ENCODE assay signal across 29 cellular contexts in the genomic region with DNA sequence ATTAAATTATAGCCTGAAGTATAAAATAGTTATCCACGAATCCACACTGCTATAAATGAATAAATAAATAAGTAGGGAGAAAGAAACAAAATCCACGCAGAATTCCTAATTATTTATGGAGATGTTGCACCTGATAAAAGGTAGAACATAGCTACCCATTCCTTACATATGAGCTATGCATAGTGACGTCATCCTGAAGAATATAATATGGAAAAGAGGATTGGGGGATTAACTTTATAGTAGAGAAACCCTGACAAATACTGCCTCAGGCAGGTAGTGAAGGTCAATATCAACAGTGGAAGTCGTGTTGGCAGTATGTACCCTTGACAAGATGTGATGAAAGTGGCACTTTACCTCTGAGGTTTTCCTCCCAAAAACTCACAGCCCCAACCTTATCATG.
DNase-seq lines count a peak whose midpoint lies in the region; ATAC-seq, FAIRE-seq and TF ChIP-seq lines count a peak whose summit lies in the region.
"Had no signal": no experiment of that assay in that cellular context is flagged by ENCODE, and none has a peak within 500 bp of the region (broad histone marks: within the 10 kb centered on the region; RNA-seq: fewer than 3 reads in every experiment).

No MANE protein-coding gene starts in this region.

- DNase-seq in HepG2 (ENCODE audit: low spot score) (no peak), right lobe of liver (no peak)
- DNase-seq: 8988T; ACHN; AML-193; BE2C; C1 segment of cervical spinal cord; Caco-2; Calu3; CD4-positive, alpha-beta memory T cell; CD4-positive, alpha-beta T cell; CD4-positive, CD25-positive, alpha-beta regulatory T cell; CD8-positive, alpha-beta memory T cell; CD8-positive, alpha-beta T cell; COR-L47; DMS 273 treated with DMSO at 0.1 percent for 48 hours; DMS153; DMS53; DMS79; DMS79 treated with DMSO at 0.1 percent for 48 hours; DND-41; EL had no signal

- BruUV-seq in HepG2 (replicated peaks; lab: Mats Ljungman, UMichigan) = no TSS peak

- no peak for TF ChIP-seq RAD21 in HepG2 (CRISPR knock-in tag; IDR thresholded peaks at IDR 0.05)

- H3K4me1 ChIP-seq in HepG2 (ENCODE audit: insufficient read depth, low read length) (no peaks in the 10 kb centered on the region), right lobe of liver (no peaks in the 10 kb centered on the region)
- H3K4me1 ChIP-seq: A549, BE2C had no signal

- no peaks in the 10 kb centered on the region for H3K79me2 ChIP-seq in HepG2 (ENCODE audit: insufficient read depth, low read length)

- no peak for TF ChIP-seq POLR2A in HepG2 (IDR thresholded peaks at IDR 0.05; ENCODE audit: insufficient read depth in 1 of 2, low read depth in 2 of 2, low read length in 2 of 2)
- no peak for TF ChIP-seq POLR2A in right lobe of liver (IDR thresholded peaks at IDR 0.05)

- intact Hi-C loops in HepG2 (cut with micrococcal nuclease; ENCODE audit: unreplicated experiment) = no loop called here
- intact Hi-C loops in right lobe of liver (cut with DNase I) = no loop called here

- H3K4me2 ChIP-seq in HepG2 (ENCODE audit: low read depth, low read length) = no peak overlapping the region
- H3K4me2 ChIP-seq: A549; BLaER1; BLaER1 treated with 17β-estradiol and CSF1 and Interleukin-3, amounts not matched to agents 10 nM and 100 nM had no signal

- H3K9me3 ChIP-seq in HepG2 (ENCODE audit: low read length) (no peaks in the 10 kb centered on the region), right lobe of liver (no peaks in the 10 kb centered on the region)
- H3K9me3 ChIP-seq: A549, BE2C, BLaER1 had no signal

- no peaks in the 10 kb centered on the region for H4K20me1 ChIP-seq in HepG2 (ENCODE audit: insufficient read depth, low read length)
- H4K20me1 ChIP-seq: BLaER1; BLaER1 treated with 17β-estradiol and CSF1 and Interleukin-3, amounts not matched to agents 10 nM and 100 nM had no signal

- H3K27ac ChIP-seq in HepG2 (ENCODE audit: extremely low read length, insufficient read depth, low read length) (no peak overlapping the region), right lobe of liver (no peak overlapping the region)
- H3K27ac ChIP-seq: 22Rv1; A549; BLaER1; BLaER1 treated with 17β-estradiol and CSF1 and Interleukin-3, amounts not matched to agents 10 nM and 100 nM; C4-2B had no signal

- FAIRE-seq in HepG2 (lab: Jason Lieb, UNC) = no peak
- FAIRE-seq: A204.1, A549, D721Med had no signal

- TF ChIP-seq CTCF in HepG2 (CRISPR knock-in tag; IDR thresholded peaks at IDR 0.05) = no peak
- no peak for TF ChIP-seq CTCF in right lobe of liver (IDR thresholded peaks at IDR 0.05)

- H3K36me3 ChIP-seq in HepG2 (replicated peaks in 1 of 2; ENCODE audit: control insufficient read depth in 1 of 2, insufficient read depth in 2 of 2, low read length in 2 of 2) (no peaks in the 10 kb centered on the region), right lobe of liver (no peaks in the 10 kb centered on the region)
- H3K36me3 ChIP-seq: BE2C; BLaER1; BLaER1 treated with 17β-estradiol and CSF1 and Interleukin-3, amounts not matched to agents 10 nM and 100 nM had no signal

- POLR2A ChIA-PET in HepG2 (lab: Yijun Ruan, JAX) = no interaction called here

- 2% methylated on average over 4 of the region's 4 CpGs for WGBS in HepG2 (ENCODE audit: low lambda C conversion rate)
- WGBS in right lobe of liver (ENCODE audit: insufficient coverage, low coverage, low lambda C conversion rate, missing lambda C conversion rate) = 74% methylated on average over 4 of the region's 4 CpGs

- no peak for TF ChIP-seq EP300 in HepG2 (IDR thresholded peaks at IDR 0.05; ENCODE audit: low read depth in 2 of 2, low read length in 2 of 2)
- no peak for TF ChIP-seq EP300 in HepG2 (CRISPR knock-in tag; IDR thresholded peaks at IDR 0.05; ENCODE audit: borderline replicate concordance)

- CTCF ChIA-PET in HepG2 (lab: Yijun Ruan, JAX; ENCODE audit: low intra/inter-chr PET ratio, low total read pairs) = no interaction called here

- ATAC-seq in HepG2 (no peak), right lobe of liver (no peak)
- ATAC-seq: A549; CD8-positive, alpha-beta T cell had no signal

- H3K27me3 ChIP-seq in HepG2 (ENCODE audit: control insufficient read depth in 1 of 2, insufficient read depth in 2 of 2, low read length in 2 of 2) (no peaks in the 10 kb centered on the region), right lobe of liver (no peaks in the 10 kb centered on the region)
- H3K27me3 ChIP-seq: BLaER1; BLaER1 treated with 17β-estradiol and CSF1 and Interleukin-3, amounts not matched to agents 10 nM and 100 nM had no signal

- H2AFZ ChIP-seq in HepG2 (ENCODE audit: low read length) = no peak overlapping the region

- no peak overlapping the region for H3K9ac ChIP-seq in HepG2 (ENCODE audit: insufficient read depth, low read depth, low read length)
- H3K9ac ChIP-seq: BLaER1; BLaER1 treated with 17β-estradiol and CSF1 and Interleukin-3, amounts not matched to agents 10 nM and 100 nM had no signal

- H3K4me3 ChIP-seq in HepG2 (replicated peaks in 1 of 3; ENCODE audit: insufficient read depth in 1 of 3, low read depth in 2 of 3, low read length in 3 of 3) = no peak overlapping the region
- H3K4me3 ChIP-seq in right lobe of liver = no peak overlapping the region
- H3K4me3 ChIP-seq: A549; BLaER1; BLaER1 treated with 17β-estradiol and CSF1 and Interleukin-3, amounts not matched to agents 10 nM and 100 nM had no signal

- in situ Hi-C loops in HepG2 (cut with HindIII; ENCODE audit: extremely low pct_ligation_motif_present, low pct_unique_long_range_greater_than_20kb) = no loop called here

TF ChIP-seq in HepG2, 621 proteins besides CTCF, POLR2A, EP300 and RAD21:
- TF ChIP-seq, protein P1, sequence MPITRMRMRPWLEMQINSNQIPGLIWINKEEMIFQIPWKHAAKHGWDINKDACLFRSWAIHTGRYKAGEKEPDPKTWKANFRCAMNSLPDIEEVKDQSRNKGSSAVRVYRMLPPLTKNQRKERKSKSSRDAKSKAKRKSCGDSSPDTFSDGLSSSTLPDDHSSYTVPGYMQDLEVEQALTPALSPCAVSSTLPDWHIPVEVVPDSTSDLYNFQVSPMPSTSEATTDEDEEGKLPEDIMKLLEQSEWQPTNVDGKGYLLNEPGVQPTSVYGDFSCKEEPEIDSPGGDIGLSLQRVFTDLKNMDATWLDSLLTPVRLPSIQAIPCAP (CRISPR knock-in tag; IDR thresholded peaks at IDR 0.05; ENCODE audit: low read depth) = no peak
- TF ChIP-seq SAFB2 (CRISPR knock-in tag; IDR thresholded peaks at IDR 0.05; ENCODE audit: borderline replicate concordance, low read depth) = no peak
- TF ChIP-seq ZNF496 (CRISPR knock-in tag; IDR thresholded peaks at IDR 0.05; ENCODE audit: insufficient replicate concordance) = no peak
- no peak for TF ChIP-seq DNMT3B (CRISPR knock-in tag; conservative IDR thresholded peaks at IDR 0.05)
- TF ChIP-seq, protein P2, sequence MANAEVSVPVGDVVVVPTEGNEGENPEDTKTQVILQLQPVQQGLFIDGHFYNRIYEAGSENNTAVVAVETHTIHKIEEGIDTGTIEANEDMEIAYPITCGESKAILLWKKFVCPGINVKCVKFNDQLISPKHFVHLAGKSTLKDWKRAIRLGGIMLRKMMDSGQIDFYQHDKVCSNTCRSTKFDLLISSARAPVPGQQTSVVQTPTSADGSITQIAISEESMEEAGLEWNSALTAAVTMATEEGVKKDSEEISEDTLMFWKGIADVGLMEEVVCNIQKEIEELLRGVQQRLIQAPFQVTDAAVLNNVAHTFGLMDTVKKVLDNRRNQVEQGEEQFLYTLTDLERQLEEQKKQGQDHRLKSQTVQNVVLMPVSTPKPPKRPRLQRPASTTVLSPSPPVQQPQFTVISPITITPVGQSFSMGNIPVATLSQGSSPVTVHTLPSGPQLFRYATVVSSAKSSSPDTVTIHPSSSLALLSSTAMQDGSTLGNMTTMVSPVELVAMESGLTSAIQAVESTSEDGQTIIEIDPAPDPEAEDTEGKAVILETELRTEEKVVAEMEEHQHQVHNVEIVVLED (CRISPR knock-in tag; IDR thresholded peaks at IDR 0.05; ENCODE audit: borderline replicate concordance) = no peak
- TF ChIP-seq CREB1 (IDR thresholded peaks at IDR 0.05) = peak; percentile 87
- no peak for TF ChIP-seq CREB1 (CRISPR knock-in tag; IDR thresholded peaks at IDR 0.05)
- TF ChIP-seq ATF7 (IDR thresholded peaks at IDR 0.05) = peak; percentile 92
- TF ChIP-seq ATF7 (CRISPR knock-in tag; IDR thresholded peaks at IDR 0.05) = no peak
- TF ChIP-seq, protein P3, sequence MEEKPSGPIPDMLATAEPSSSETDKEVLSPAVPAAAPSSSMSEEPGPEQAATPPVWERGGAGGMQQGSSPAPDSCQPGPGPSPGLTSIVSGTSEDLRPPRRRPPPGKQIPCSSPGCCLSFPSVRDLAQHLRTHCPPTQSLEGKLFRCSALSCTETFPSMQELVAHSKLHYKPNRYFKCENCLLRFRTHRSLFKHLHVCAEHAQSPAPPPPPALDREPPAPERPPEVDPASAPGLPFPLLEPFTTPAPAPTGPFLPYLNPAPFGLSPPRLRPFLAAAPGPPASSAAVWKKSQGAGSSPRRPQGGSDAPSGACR (CRISPR knock-in tag; IDR thresholded peaks at IDR 0.05) = no peak
TF ChIP-seq in HepG2: peak in this region for 2.
